ENCODE assay signal across 7 cellular contexts in the genomic region with DNA sequence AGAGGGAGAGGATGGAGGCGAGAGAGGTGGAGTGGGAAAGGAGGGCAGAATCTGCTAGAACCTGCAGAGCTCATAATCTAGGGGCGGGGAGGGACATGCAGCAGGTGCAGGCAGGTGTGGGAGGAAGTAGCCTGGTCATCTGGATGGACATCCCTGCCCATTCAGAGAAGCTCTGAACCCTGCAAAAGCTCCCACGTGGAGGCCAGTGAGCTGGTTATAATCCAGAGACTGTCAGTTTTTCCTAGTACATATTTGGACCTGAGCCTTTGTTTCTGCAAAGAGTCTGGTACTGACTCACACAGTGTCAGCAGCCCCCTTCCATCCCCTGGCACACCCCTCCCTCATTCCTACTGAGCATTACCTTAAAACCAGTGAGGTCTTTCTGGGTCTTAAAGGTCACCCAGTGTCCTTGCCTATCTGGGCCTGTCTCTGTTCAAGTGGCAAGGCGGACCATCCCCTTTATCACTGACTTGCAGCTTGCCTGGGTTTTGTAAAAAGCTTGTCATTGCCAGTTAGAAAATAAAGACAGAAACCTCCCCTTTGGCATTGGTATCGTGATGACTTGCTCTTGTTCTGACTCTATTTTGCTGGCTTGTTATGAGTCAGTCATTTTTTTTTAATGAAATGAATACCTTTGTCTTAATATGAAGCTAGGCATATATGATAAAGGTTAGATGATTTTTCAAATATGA. TPM values are rescaled to one million over a fixed set of nuclear protein-coding genes. Genes with fewer than 3 reads are reported as not detected.
DNase-seq lines count a peak whose midpoint lies in the region; ATAC-seq and TF ChIP-seq lines count a peak whose summit lies in the region.

No MANE protein-coding gene starts in this region.

- TF ChIP-seq CTCF in RWPE1 (conservative IDR thresholded peaks at IDR 0.05; ENCODE audit: low read depth): no peak
- TF ChIP-seq CTCF in chondrocyte (IDR thresholded peaks at IDR 0.05): no peak

- CTCF ChIA-PET in RWPE1 (lab: Yijun Ruan, JAX): interaction anchor here (0.9 to 1.0 kb wide), 2 partner anchors 87 to 103 kb away, joined by 3 to 5 read pairs; no protein-coding TSS in a partner anchor

- no peak overlapping the region for H3K4me3 Mint-ChIP-seq in chondrocyte (ENCODE audit: unreplicated experiment)

- POLR2A ChIA-PET in RWPE1 (lab: Yijun Ruan, JAX; ENCODE audit: low non-redundant PET): no interaction called here

- no peaks in the 10 kb centered on the region for H3K36me3 Mint-ChIP-seq in chondrocyte (ENCODE audit: low read depth)

- intact Hi-C loops in posterior vena cava (cut with DNase I): loop anchor here in 1 of 2 donors (1.0 kb wide), 1 partner anchor 67 kb away; no protein-coding TSS in a partner anchor

- peak; percentile 63 for ATAC-seq in GM18868 (IDR thresholded peaks at IDR 0.05; ENCODE audit: unreplicated experiment)
- peak; percentile 45 for ATAC-seq in HG02798 (IDR thresholded peaks at IDR 0.05; ENCODE audit: poor library complexity, unreplicated experiment)

- no peaks in the 10 kb centered on the region for H3K9me3 Mint-ChIP-seq in chondrocyte (ENCODE audit: low read depth)

- peak overlapping the region; percentile 89 for H3K27ac Mint-ChIP-seq in chondrocyte (ENCODE audit: unreplicated experiment)

- peak; percentile 41 for DNase-seq in RWPE1 (ENCODE audit: low spot score)
- peak; percentile 30 for DNase-seq in chondrocyte (ENCODE audit: low spot score)
- peak; percentile 50 for DNase-seq in renal cortical epithelial cell (ENCODE audit: low read depth)
- DNase-seq in NCI-H2107 (lab: John Stamatoyannopoulos, UW): no peak
- DNase-seq in posterior vena cava (ENCODE audit: low spot score): no peak

- H3K27ac ChIP-seq in RWPE1: no peak overlapping the region

- H3K4me1 Mint-ChIP-seq in chondrocyte (ENCODE audit: low read depth): peaks cover 32% of the 10 kb centered on the region

- H3K27me3 Mint-ChIP-seq in chondrocyte (ENCODE audit: low read depth): no peaks in the 10 kb centered on the region

RNA-seq across cellular contexts. Expression of gene PTPRJ, which starts 26.1 kb away (rescaled TPM):
- 5.9 to 18.1 TPM (median 16.4 TPM) in 3 replicates for total RNA-seq in chondrocyte
- 120 and 214 TPM in 2 replicates for total RNA-seq in renal cortical epithelial cell
- total RNA-seq in posterior vena cava: 10 to 100 TPM; 17.4 to 19.7 TPM

Comparison
In these comparisons a context has a peak if more than half of its experiments do, and no peak if none do; other contexts are left out.
1. DNase-seq: peak in RWPE1 (single experiment), chondrocyte (single experiment) and renal cortical epithelial cell (single experiment); none in NCI-H2107 (single experiment) and posterior vena cava (single experiment).